ENCODE assay signal across 30 cellular contexts in genomic region chr3:95813261-95813660, GRCh38.
DNase-seq lines count a peak whose midpoint lies in the region; TF ChIP-seq lines count a peak whose summit lies in the region.
"Had no signal": no experiment of that assay in that cellular context is flagged by ENCODE, and none has a peak within 500 bp of the region (broad histone marks: within the 10 kb centered on the region; RNA-seq: fewer than 3 reads in every experiment).

No MANE protein-coding gene starts in this region.

- no TSS peak for BruUV-seq in MCF 10A (replicated peaks; lab: Mats Ljungman, UMichigan)

- H3K4me3 Mint-ChIP-seq in MCF 10A (ENCODE audit: unreplicated experiment) = no peak overlapping the region
- no peak overlapping the region for H3K4me3 Mint-ChIP-seq in type B pancreatic cell
- H3K4me3 Mint-ChIP-seq: B cell; CD14-positive monocyte; CD8-positive, alpha-beta memory T cell; H9; HFFc6 had no signal

- no peak overlapping the region for H3K4me3 ChIP-seq in breast epithelium
- no peak overlapping the region for H3K4me3 ChIP-seq in fibroblast of the aortic adventitia (ENCODE audit: low read depth, low read length)
- H3K4me3 ChIP-seq in suprapubic skin = no peak overlapping the region
- H3K4me3 ChIP-seq: GM12878, GM23248, SK-N-MC had no signal

- H3K27me3 ChIP-seq in breast epithelium = no peaks in the 10 kb centered on the region
- H3K27me3 ChIP-seq in suprapubic skin = no peaks in the 10 kb centered on the region

- H3K36me3 Mint-ChIP-seq in MCF 10A (ENCODE audit: insufficient read depth, unreplicated experiment) (no peaks in the 10 kb centered on the region), type B pancreatic cell (no peaks in the 10 kb centered on the region)
- H3K36me3 Mint-ChIP-seq: CD14-positive monocyte; CD8-positive, alpha-beta memory T cell had no signal

- intact Hi-C loops in MCF 10A (cut with micrococcal nuclease) (no loop called here), breast epithelium (cut with DNase I; ENCODE audit: low total_unique reads) (no loop called here)

- CTCF ChIA-PET in MCF 10A (lab: Yijun Ruan, JAX) = interaction anchor here (0.7 kb wide), 1 partner anchor 526 kb away, joined by 3 read pairs; no protein-coding TSS in a partner anchor

- H3K9me3 ChIP-seq in breast epithelium = no peaks in the 10 kb centered on the region
- no peaks in the 10 kb centered on the region for H3K9me3 ChIP-seq in suprapubic skin

- POLR2A ChIA-PET in MCF 10A (lab: Yijun Ruan, JAX) = no interaction called here

- no peak for TF ChIP-seq EP300 in suprapubic skin (IDR thresholded peaks at IDR 0.05)

- H3K4me1 Mint-ChIP-seq in MCF 10A (ENCODE audit: insufficient read depth, unreplicated experiment) (no peaks in the 10 kb centered on the region), type B pancreatic cell (ENCODE audit: unreplicated experiment) (no peaks in the 10 kb centered on the region)
- H3K4me1 Mint-ChIP-seq: B cell; CD14-positive monocyte; CD8-positive, alpha-beta memory T cell had no signal

- H3K9me3 Mint-ChIP-seq in MCF 10A (ENCODE audit: unreplicated experiment) = no peaks in the 10 kb centered on the region
- H3K9me3 Mint-ChIP-seq in type B pancreatic cell = no peaks in the 10 kb centered on the region
- H3K9me3 Mint-ChIP-seq: H9 had no signal

- no peak for TF ChIP-seq POLR2A in breast epithelium (IDR thresholded peaks at IDR 0.05)
- no peak for TF ChIP-seq POLR2A in suprapubic skin (IDR thresholded peaks at IDR 0.05)

- peak; percentile 1 for DNase-seq in MCF 10A (ENCODE audit: unreplicated experiment)
- DNase-seq in breast epithelium (ENCODE audit: low spot score in 2 of 2) = no peak
- peak; percentile 9 for DNase-seq in astrocyte of the hippocampus (ENCODE audit: low read depth, low spot score)
- DNase-seq in fibroblast of the aortic adventitia (ENCODE audit: low read depth) = peak; percentile 17
- DNase-seq in type B pancreatic cell (ENCODE audit: extremely low spot score, unreplicated experiment) = no peak
- no peak for DNase-seq in NCI-H1092 treated with DMSO at 0.1 percent for 48 hours (lab: John Stamatoyannopoulos, UW)
- no peak for DNase-seq in retina
- DNase-seq in suprapubic skin (ENCODE audit: low spot score in 2 of 2) = no peak
- DNase-seq: CD8-positive, alpha-beta memory T cell; DMS 273 treated with DMSO at 0.1 percent for 48 hours; DMS79; EL; GDM1; GM23248; H9; HFFc6; NCI-H1105; NCI-H1436 treated with DMSO at 0.1 percent for 48 hours; NCI-H187 treated with DMSO at 0.1 percent for 48 hours; NCI-H2107; NCI-H446; NCI-H524 treated with DMSO at 0.1 percent for 48 hours; NCI-H774; SHP77 had no signal

- no peak overlapping the region for H3K27ac Mint-ChIP-seq in MCF 10A (ENCODE audit: low read depth, unreplicated experiment)
- H3K27ac Mint-ChIP-seq in type B pancreatic cell = no peak overlapping the region
- H3K27ac Mint-ChIP-seq: B cell; CD14-positive monocyte; CD8-positive, alpha-beta memory T cell; H9; HFFc6 had no signal

- TF ChIP-seq CTCF in MCF 10A (IDR thresholded peaks at IDR 0.05; ENCODE audit: unreplicated experiment) (no peak), breast epithelium (IDR thresholded peaks at IDR 0.05) (no peak), fibroblast of the aortic adventitia (IDR thresholded peaks at IDR 0.05; ENCODE audit: insufficient read depth, low read length) (no peak), type B pancreatic cell (conservative IDR thresholded peaks at IDR 0.05) (no peak), suprapubic skin (IDR thresholded peaks at IDR 0.05) (no peak)

- H3K36me3 ChIP-seq in breast epithelium (no peaks in the 10 kb centered on the region), suprapubic skin (no peaks in the 10 kb centered on the region)

- H3K4me1 ChIP-seq in breast epithelium (no peaks in the 10 kb centered on the region), suprapubic skin (peaks cover 7% of the 10 kb centered on the region)

- 6% methylated on average over 2 of the region's 2 CpGs for WGBS in suprapubic skin

- H3K27ac ChIP-seq in breast epithelium = no peak overlapping the region
- no peak overlapping the region for H3K27ac ChIP-seq in suprapubic skin
- H3K27ac ChIP-seq: 22Rv1, GM23248, RWPE1, SK-N-MC had no signal

- no peaks in the 10 kb centered on the region for H3K27me3 Mint-ChIP-seq in MCF 10A (ENCODE audit: insufficient read depth, unreplicated experiment)
- no peaks in the 10 kb centered on the region for H3K27me3 Mint-ChIP-seq in type B pancreatic cell
- H3K27me3 Mint-ChIP-seq: B cell; CD8-positive, alpha-beta memory T cell had no signal

Comparison
In these comparisons a context has a peak if more than half of its experiments do, and no peak if none do; other contexts are left out.
1. DNase-seq: peak in MCF 10A (single experiment), astrocyte of the hippocampus (single experiment) and fibroblast of the aortic adventitia (single experiment); none in breast epithelium (0 of 2), type B pancreatic cell (single experiment), NCI-H1092 treated with DMSO at 0.1 percent for 48 hours (single experiment), retina (single experiment) and suprapubic skin (0 of 2).